In genomic region chr7:134630890-134631289, GRCh38 we compare ENCODE assay signal across 19 cellular contexts. TPM values are rescaled to one million over a fixed set of nuclear protein-coding genes. Genes with fewer than 3 reads are reported as not detected.
A peak's percentile ranks its signal among the peaks of the same experiment; 100 is the strongest.
DNase-seq lines count a peak whose midpoint lies in the region; ATAC-seq and TF ChIP-seq lines count a peak whose summit lies in the region.
"Had no signal": no experiment of that assay in that cellular context is flagged by ENCODE, and none has a peak within 500 bp of the region (broad histone marks: within the 10 kb centered on the region; RNA-seq: fewer than 3 reads in every experiment).

No MANE protein-coding gene starts in this region.

- DNase-seq in DMS53 (lab: John Stamatoyannopoulos, UW) = peak; percentile 46
- no peak for DNase-seq in DMS53 treated with DMSO at 0.1 percent for 48 hours (lab: John Stamatoyannopoulos, UW; ENCODE audit: unreplicated experiment)
- peak; percentile 13 for DNase-seq in adipocyte (ENCODE audit: low read depth)
- DNase-seq in smooth muscle cell (lab: John Stamatoyannopoulos, UW; ENCODE audit: unreplicated experiment) = no peak
- DNase-seq in CD8-positive, alpha-beta T cell = no peak
- DNase-seq in stimulated activated CD4-positive, alpha-beta T cell treated with anti-CD3 and anti-CD28 coated beads, Interleukin-2, amount 100 ng/mL, for 48 hours = no peak
- no peak for DNase-seq in Ammon's horn (ENCODE audit: low spot score)
- DNase-seq: Calu3; CD4-positive, alpha-beta T cell; NCI-H1105; NCI-H1694; NCI-H2081 treated with DMSO at 0.1 percent for 48 hours; NCI-H748 treated with DMSO at 0.1 percent for 48 hours; SHP77 had no signal

- no peak overlapping the region for H3K4me3 ChIP-seq in adipocyte (ENCODE audit: low read length)
- H3K4me3 ChIP-seq in smooth muscle cell = no peak overlapping the region
- no peak overlapping the region for H3K4me3 ChIP-seq in CD8-positive, alpha-beta T cell (ENCODE audit: low read depth, low read length)
- H3K4me3 ChIP-seq: HAP-1, K562, SK-N-MC had no signal

- no peak overlapping the region for H3K27ac Mint-ChIP-seq in CD8-positive, alpha-beta T cell
- H3K27ac Mint-ChIP-seq: CD4-positive, alpha-beta T cell had no signal

- H3K4me1 ChIP-seq in adipocyte (ENCODE audit: control insufficient read depth, insufficient read depth, low read length) (peaks cover 4% of the 10 kb centered on the region), smooth muscle cell (ENCODE audit: low read depth) (no peaks in the 10 kb centered on the region)
- H3K4me1 ChIP-seq in CD8-positive, alpha-beta T cell (ENCODE audit: insufficient read depth, low read length) = no peaks in the 10 kb centered on the region
- H3K4me1 ChIP-seq: HAP-1 had no signal

- no peak overlapping the region for H2AFZ ChIP-seq in smooth muscle cell (ENCODE audit: low read depth)

- H3K36me3 Mint-ChIP-seq in CD8-positive, alpha-beta T cell = no peaks in the 10 kb centered on the region

- H3K9ac ChIP-seq in adipocyte (ENCODE audit: low read length) (no peak overlapping the region), smooth muscle cell (ENCODE audit: low read depth) (peak overlapping the region; percentile 10)

- ATAC-seq in esophagus mucosa = peak; percentile 83
- no peak for ATAC-seq in CD8-positive, alpha-beta T cell
- ATAC-seq: K562 had no signal

- H3F3A ChIP-seq in smooth muscle cell (ENCODE audit: low read depth) = no peaks in the 10 kb centered on the region

- no peaks in the 10 kb centered on the region for H4K20me1 ChIP-seq in smooth muscle cell (ENCODE audit: low read depth)

- no peaks in the 10 kb centered on the region for H3K9me3 ChIP-seq in adipocyte (ENCODE audit: control insufficient read depth, low read length)
- no peaks in the 10 kb centered on the region for H3K9me3 ChIP-seq in smooth muscle cell (replicated peaks; ENCODE audit: low read depth)
- no peaks in the 10 kb centered on the region for H3K9me3 ChIP-seq in CD8-positive, alpha-beta T cell (ENCODE audit: low read length)
- H3K9me3 ChIP-seq: HAP-1 had no signal

- H3K4me1 Mint-ChIP-seq in CD8-positive, alpha-beta T cell (ENCODE audit: low read depth) = peaks cover 7% of the 10 kb centered on the region

- H3K9me3 Mint-ChIP-seq in CD8-positive, alpha-beta T cell = no peaks in the 10 kb centered on the region
- H3K9me3 Mint-ChIP-seq: CD4-positive, alpha-beta T cell had no signal

- peaks cover 27% of the 10 kb centered on the region for H3K27me3 Mint-ChIP-seq in CD8-positive, alpha-beta T cell (ENCODE audit: low read depth)

- no peak overlapping the region for H3K4me3 Mint-ChIP-seq in CD8-positive, alpha-beta T cell
- H3K4me3 Mint-ChIP-seq: CD4-positive, alpha-beta T cell had no signal

- CTCF ChIA-PET in CD8-positive, alpha-beta T cell (lab: Charles Lee) = interaction anchor here (1.2 to 9.6 kb wide), 6 partner anchors 15 to 323 kb away, joined by 3 to 175 read pairs (median 22); partner anchors contain the start of gene BPGM

- H3K4me2 ChIP-seq in smooth muscle cell = no peak overlapping the region

- H3K79me2 ChIP-seq in smooth muscle cell (ENCODE audit: low read depth) = no peaks in the 10 kb centered on the region

- no peaks in the 10 kb centered on the region for H3K27me3 ChIP-seq in adipocyte (replicated peaks; ENCODE audit: control insufficient read depth, insufficient read depth, low read length)
- H3K27me3 ChIP-seq in smooth muscle cell (ENCODE audit: low read depth) = no peaks in the 10 kb centered on the region
- peaks cover 3% of the 10 kb centered on the region for H3K27me3 ChIP-seq in CD8-positive, alpha-beta T cell (ENCODE audit: insufficient read depth, low read length)

- no peak for TF ChIP-seq CTCF in smooth muscle cell (IDR thresholded peaks at IDR 0.05; ENCODE audit: borderline replicate concordance, insufficient read depth, poor library complexity, severe bottlenecking)
- TF ChIP-seq CTCF in CD8-positive, alpha-beta T cell (IDR thresholded peaks at IDR 0.05) = no peak

- intact Hi-C loops in CD8-positive, alpha-beta T cell (cut with DNase I, micrococcal nuclease) = loop anchor here (5.0 to 10.0 kb wide), 2 partner anchors 36 to 214 kb away; no protein-coding TSS in a partner anchor

- peak overlapping the region; percentile 51 for H3K27ac ChIP-seq in smooth muscle cell (ENCODE audit: low read depth)
- H3K27ac ChIP-seq in CD8-positive, alpha-beta T cell (ENCODE audit: low read depth, low read length) = no peak overlapping the region
- H3K27ac ChIP-seq: 22Rv1, SK-N-MC had no signal

- H3K36me3 ChIP-seq in adipocyte (ENCODE audit: control insufficient read depth, insufficient read depth, low read length, severe bottlenecking) = no peaks in the 10 kb centered on the region
- H3K36me3 ChIP-seq in smooth muscle cell (ENCODE audit: low read depth) = no peaks in the 10 kb centered on the region
- H3K36me3 ChIP-seq in CD8-positive, alpha-beta T cell (ENCODE audit: insufficient read depth, low read length) = no peaks in the 10 kb centered on the region
- H3K36me3 ChIP-seq: HAP-1 had no signal

- POLR2A ChIA-PET in CD8-positive, alpha-beta T cell (lab: Charles Lee) = no interaction called here

RNA-seq across cellular contexts. Expression of gene BPGM, which starts 15.8 kb away (rescaled TPM):
- total RNA-seq in esophagus mucosa (8.9 TPM), smooth muscle cell (65.1 and 73.2 TPM in 2 replicates)
- 53.8 and 76.9 TPM in 2 replicates for polyA plus RNA-seq in smooth muscle cell
- 10 to 100 TPM; 30.3 to 31.4 TPM for total RNA-seq in CD8-positive, alpha-beta T cell

Comparison
In these comparisons a context has a peak if more than half of its experiments do, and no peak if none do; other contexts are left out.
1. DNase-seq: peak in DMS53 (single experiment) and adipocyte (single experiment); none in DMS53 treated with DMSO at 0.1 percent for 48 hours (single experiment), smooth muscle cell (single experiment), CD8-positive, alpha-beta T cell (0 of 7), stimulated activated CD4-positive, alpha-beta T cell treated with anti-CD3 and anti-CD28 coated beads, Interleukin-2, amount 100 ng/mL, for 48 hours (0 of 2) and Ammon's horn (single experiment).